ENCODE assay signal across 1 cellular context in the genomic region with DNA sequence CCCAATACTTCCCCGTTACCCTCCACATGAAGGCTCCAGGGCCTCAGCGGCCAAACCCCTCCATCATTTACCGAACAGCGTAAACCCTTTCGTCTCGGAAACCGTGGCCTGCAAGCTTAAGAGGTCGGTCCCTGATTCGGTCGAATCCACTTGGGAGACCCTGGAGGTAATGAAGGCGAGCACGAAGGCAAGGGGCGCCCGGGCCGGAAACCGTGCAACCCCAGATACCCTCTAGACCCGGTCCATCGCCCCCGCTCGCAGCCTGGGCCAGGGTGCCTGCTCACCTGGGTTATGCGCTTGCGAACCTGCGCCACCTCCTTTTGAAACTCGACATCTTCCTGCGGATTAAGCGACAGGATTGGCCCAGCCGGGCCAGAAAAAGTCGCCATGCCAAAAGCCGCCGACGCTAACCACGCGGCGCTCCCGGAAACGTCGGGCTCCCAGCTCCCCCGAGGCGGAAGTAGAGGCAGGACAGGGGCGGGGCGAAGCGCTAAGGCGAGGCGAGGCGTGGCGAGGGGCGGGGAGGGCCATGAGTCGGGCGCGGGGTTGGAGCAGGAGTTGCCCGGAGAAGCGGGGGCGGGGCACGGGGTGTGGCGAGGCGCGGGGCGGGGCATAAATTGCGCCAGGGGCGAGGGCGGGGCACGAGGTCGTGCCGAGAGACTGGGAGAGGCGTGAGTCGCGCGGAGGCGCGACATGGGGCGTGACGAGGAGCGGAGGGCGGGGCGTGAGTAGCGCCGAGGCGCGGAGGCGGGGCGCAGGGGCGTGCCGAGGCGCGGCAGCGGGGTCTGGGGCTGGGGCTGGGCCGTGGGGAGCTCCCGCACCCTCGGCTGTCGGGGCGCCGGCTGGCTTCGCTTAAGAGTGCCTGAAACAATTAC.
TF ChIP-seq lines count a peak whose summit lies in the region.

TSS of gene NIFK (minus strand) at position 414 of the 875 bp plus-strand sequence. CDS start at position 389, 25 bp downstream.

TF ChIP-seq in K562, 482 proteins besides CTCF, POLR2A, EP300 and RAD21 (continued from another document and continues in another):
- TF ChIP-seq REST (CRISPR knock-in tag; IDR thresholded peaks at IDR 0.05; ENCODE audit: low read depth) (peak; percentile 66; the same call in 1 of the 2 replicates), TRIM24 (IDR thresholded peaks at IDR 0.05) (peak in 1 of 2 experiments; percentile 71; a peak in 2 of 4 replicates), ZNF507 (tag; conservative IDR thresholded peaks at IDR 0.05) (no peak), ETS2 (tag; IDR thresholded peaks at IDR 0.05; ENCODE audit: borderline replicate concordance, poor library complexity, severe bottlenecking) (no peak), DMBX1 (CRISPR knock-in tag; IDR thresholded peaks at IDR 0.05; ENCODE audit: borderline replicate concordance) (no peak; the same call in 1 of the 2 replicates), SUPT5H (IDR thresholded peaks at IDR 0.05) (peak; percentile 84), FOXA1 (IDR thresholded peaks at IDR 0.05; ENCODE audit: borderline replicate concordance) (no peak), CGGBP1 (CRISPR knock-in tag; IDR thresholded peaks at IDR 0.05) (no peak), NRF1 (conservative IDR thresholded peaks at IDR 0.05 in 1 of 2, IDR thresholded peaks at IDR 0.05 in 1 of 2) (peak; percentile 63 to 67), ZNF274 (IDR thresholded peaks at IDR 0.05; ENCODE audit: borderline replicate concordance, low read depth, low read length) (no peak), PCBP1 (IDR thresholded peaks at IDR 0.05; ENCODE audit: low read depth, low read length, poor library complexity, severe bottlenecking) (no peak), CXXC5 (CRISPR knock-in tag; IDR thresholded peaks at IDR 0.05) (peak; percentile 77; the same call in 1 of the 2 replicates), ARNT (IDR thresholded peaks at IDR 0.05) (no peak), SNRNP70 (optimal IDR thresholded peaks at IDR 0.05; ENCODE audit: low read depth, low read length) (no peak), NR2F6 (CRISPR knock-in tag; IDR thresholded peaks at IDR 0.05) (no peak), NR2C1 (IDR thresholded peaks at IDR 0.05) (no peak), NR2C1 (tag; IDR thresholded peaks at IDR 0.05) (no peak), POLR2G (IDR thresholded peaks at IDR 0.05; ENCODE audit: low read depth, low read length) (peak; percentile 97), ZKSCAN3 (CRISPR knock-in tag; IDR thresholded peaks at IDR 0.05) (no peak), CHCHD3 (CRISPR knock-in tag; IDR thresholded peaks at IDR 0.05) (no peak), FUS (optimal IDR thresholded peaks at IDR 0.05; ENCODE audit: low read depth, low read length) (no peak), ZFP36 (IDR thresholded peaks at IDR 0.05; ENCODE audit: low read depth, low read length, partially characterized antibody) (no peak), MEF2A (IDR thresholded peaks at IDR 0.05; ENCODE audit: control insufficient read depth, low read depth, low read length) (no peak), NELFE (IDR thresholded peaks at IDR 0.05; ENCODE audit: insufficient read depth, insufficient read length) (no peak), ESRRA (IDR thresholded peaks at IDR 0.05; ENCODE audit: borderline replicate concordance, low read depth) (no peak), ELF1 (tag; IDR thresholded peaks at IDR 0.05) (peak; percentile 92), E2F1 (CRISPR knock-in tag; IDR thresholded peaks at IDR 0.05) (no peak), ZNF407 (IDR thresholded peaks at IDR 0.05; ENCODE audit: low read depth) (no peak), HSF4 (CRISPR knock-in tag; IDR thresholded peaks at IDR 0.05; ENCODE audit: borderline replicate concordance) (no peak), ZBTB8A (IDR thresholded peaks at IDR 0.05; ENCODE audit: partially characterized antibody) (no peak), VEZF1 (CRISPR knock-in tag; IDR thresholded peaks at IDR 0.05) (peak; percentile 86), TAF15 (IDR thresholded peaks at IDR 0.05; ENCODE audit: low read depth, low read length) (no peak), ZNF644 (tag; IDR thresholded peaks at IDR 0.05; ENCODE audit: low read depth) (no peak), TAF7 (tag; IDR thresholded peaks at IDR 0.05) (peak; percentile 26; the same call in 1 of the 2 replicates), ZNF707 (CRISPR knock-in tag; conservative IDR thresholded peaks at IDR 0.05) (no peak)
- TF ChIP-seq, protein P1, sequence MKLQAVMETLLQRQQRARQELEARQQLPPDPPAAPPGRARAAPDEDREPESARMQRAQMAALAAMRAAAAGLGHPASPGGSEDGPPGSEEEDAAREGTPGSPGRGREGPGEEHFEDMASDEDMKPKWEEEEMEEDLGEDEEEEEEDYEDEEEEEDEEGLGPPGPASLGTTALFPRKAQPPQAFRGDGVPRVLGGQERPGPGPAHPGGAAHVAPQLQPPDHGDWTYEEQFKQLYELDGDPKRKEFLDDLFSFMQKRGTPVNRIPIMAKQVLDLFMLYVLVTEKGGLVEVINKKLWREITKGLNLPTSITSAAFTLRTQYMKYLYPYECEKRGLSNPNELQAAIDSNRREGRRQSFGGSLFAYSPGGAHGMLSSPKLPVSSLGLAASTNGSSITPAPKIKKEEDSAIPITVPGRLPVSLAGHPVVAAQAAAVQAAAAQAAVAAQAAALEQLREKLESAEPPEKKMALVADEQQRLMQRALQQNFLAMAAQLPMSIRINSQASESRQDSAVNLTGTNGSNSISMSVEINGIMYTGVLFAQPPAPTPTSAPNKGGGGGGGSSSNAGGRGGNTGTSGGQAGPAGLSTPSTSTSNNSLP (IDR thresholded peaks at IDR 0.05; ENCODE audit: borderline replicate concordance, low read depth, low read length) = no peak
- TF ChIP-seq, protein P2, sequence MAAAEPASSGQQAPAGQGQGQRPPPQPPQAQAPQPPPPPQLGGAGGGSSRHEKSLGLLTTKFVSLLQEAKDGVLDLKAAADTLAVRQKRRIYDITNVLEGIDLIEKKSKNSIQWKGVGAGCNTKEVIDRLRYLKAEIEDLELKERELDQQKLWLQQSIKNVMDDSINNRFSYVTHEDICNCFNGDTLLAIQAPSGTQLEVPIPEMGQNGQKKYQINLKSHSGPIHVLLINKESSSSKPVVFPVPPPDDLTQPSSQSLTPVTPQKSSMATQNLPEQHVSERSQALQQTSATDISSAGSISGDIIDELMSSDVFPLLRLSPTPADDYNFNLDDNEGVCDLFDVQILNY (CRISPR knock-in tag; IDR thresholded peaks at IDR 0.05) = 0 out of 2 replicates have a peak, but pooled peaks have one; percentile 25
- TF ChIP-seq, protein P3, sequence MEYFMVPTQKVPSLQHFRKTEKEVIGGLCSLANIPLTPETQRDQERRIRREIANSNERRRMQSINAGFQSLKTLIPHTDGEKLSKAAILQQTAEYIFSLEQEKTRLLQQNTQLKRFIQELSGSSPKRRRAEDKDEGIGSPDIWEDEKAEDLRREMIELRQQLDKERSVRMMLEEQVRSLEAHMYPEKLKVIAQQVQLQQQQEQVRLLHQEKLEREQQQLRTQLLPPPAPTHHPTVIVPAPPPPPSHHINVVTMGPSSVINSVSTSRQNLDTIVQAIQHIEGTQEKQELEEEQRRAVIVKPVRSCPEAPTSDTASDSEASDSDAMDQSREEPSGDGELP (CRISPR knock-in tag; IDR thresholded peaks at IDR 0.05; ENCODE audit: borderline replicate concordance) = peak; percentile 86
